ENCODE assay signal across 18 cellular contexts in the genomic region with DNA sequence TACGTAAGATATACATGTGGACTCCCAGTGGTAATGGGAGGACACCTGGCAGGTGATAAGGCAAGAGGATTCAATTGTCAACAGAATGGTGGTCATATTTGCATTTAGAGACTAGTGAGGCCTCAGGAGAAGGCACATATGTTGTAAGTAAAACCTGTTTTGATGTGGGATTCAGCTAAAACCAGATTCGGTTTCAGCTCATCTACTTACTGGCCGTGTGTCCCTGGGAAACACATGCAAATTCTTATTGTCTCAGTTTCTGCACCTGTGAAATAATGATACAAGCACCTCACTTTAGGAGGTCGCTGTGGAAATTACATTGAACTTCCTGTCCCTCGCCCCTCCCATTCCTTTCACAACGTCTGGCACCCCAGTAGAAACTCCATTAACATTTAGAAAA.
DNase-seq lines count a peak whose midpoint lies in the region; ATAC-seq and TF ChIP-seq lines count a peak whose summit lies in the region.
"Had no signal": no experiment of that assay in that cellular context is flagged by ENCODE, and none has a peak within 500 bp of the region (broad histone marks: within the 10 kb centered on the region; RNA-seq: fewer than 3 reads in every experiment).

No MANE protein-coding gene starts in this region.

- H3K36me3 ChIP-seq in OCI-LY3 (replicated peaks; ENCODE audit: low read depth, low read length): no peaks in the 10 kb centered on the region
- H3K36me3 ChIP-seq: ovary had no signal

- DNase-seq in OCI-M2 (lab: John Stamatoyannopoulos, UW; ENCODE audit: unreplicated experiment) (no peak), 8988T (no peak), left lobe of liver (ENCODE audit: low spot score) (no peak), SHP77 treated with DMSO at 0.1 percent for 48 hours (lab: John Stamatoyannopoulos, UW) (no peak)
- DNase-seq: activated naive CD4-positive, alpha-beta T cell treated with anti-CD3 and anti-CD28 coated beads, Interleukin-2, amount 50 U/mL, for 16 hours; AML-193; caudate nucleus; mesenchymal stem cell; NCI-H1048; NCI-H345; ovary; RPMI8226; T-helper 9 cell had no signal

- no peaks in the 10 kb centered on the region for H3K79me2 ChIP-seq in OCI-LY3 (ENCODE audit: low read length)

- no peak overlapping the region for H3K9ac ChIP-seq in OCI-LY3 (ENCODE audit: low read length)

- H3K4me3 ChIP-seq in OCI-LY3 (ENCODE audit: low read length): 0 out of 2 replicates have a peak overlapping the region, but pooled peaks have one; percentile 23
- H3K4me3 ChIP-seq: ovary had no signal

- peak overlapping the region; percentile 44 for H3K4me2 ChIP-seq in OCI-LY3 (ENCODE audit: low read length)

- ATAC-seq in GM18868 (IDR thresholded peaks at IDR 0.05; ENCODE audit: unreplicated experiment): peak; percentile 83
- ATAC-seq in GM21723 (IDR thresholded peaks at IDR 0.05; ENCODE audit: unreplicated experiment): peak; percentile 89
- ATAC-seq in HG03108 (IDR thresholded peaks at IDR 0.05; ENCODE audit: unreplicated experiment): peak; percentile 53
- no peak for ATAC-seq in left lobe of liver

- H3K27me3 ChIP-seq in OCI-LY3 (ENCODE audit: low read depth, low read length): no peaks in the 10 kb centered on the region
- H3K27me3 ChIP-seq: ovary had no signal

- peaks cover 27% of the 10 kb centered on the region for H3K4me1 ChIP-seq in OCI-LY3 (ENCODE audit: low read length)

- H4K20me1 ChIP-seq in OCI-LY3 (ENCODE audit: insufficient read depth, low read length): no peaks in the 10 kb centered on the region

- peaks cover 23% of the 10 kb centered on the region; the same call in 1 of the 2 replicates for H3K9me3 ChIP-seq in OCI-LY3 (ENCODE audit: insufficient read depth, low read length)
- H3K9me3 ChIP-seq: ovary had no signal

- H2AFZ ChIP-seq in OCI-LY3 (ENCODE audit: low read depth, low read length): peak overlapping the region; percentile 68

- no peak for TF ChIP-seq CTCF in OCI-LY3 (IDR thresholded peaks at IDR 0.05; ENCODE audit: low read depth, low read length)

- peak overlapping the region; percentile 59 for H3K27ac ChIP-seq in OCI-LY3 (ENCODE audit: low read length)
- H3K27ac ChIP-seq: epithelial cell of prostate, ovary had no signal
